ENCODE assay signal across 30 cellular contexts in genomic region chr6:34473967-34474366, GRCh38. TPM values are rescaled to one million over a fixed set of nuclear protein-coding genes. Genes with fewer than 3 reads are reported as not detected.
"Had no signal": no experiment of that assay in that cellular context is flagged by ENCODE, and none has a peak within 500 bp of the region (broad histone marks: within the 10 kb centered on the region; RNA-seq: fewer than 3 reads in every experiment).

No MANE protein-coding gene starts in this region.

- H3K4me3 ChIP-seq: coronary artery, dorsolateral prefrontal cortex, gastrocnemius medialis, heart left ventricle had no signal

- DNase-seq: activated CD4-positive, alpha-beta memory T cell treated with anti-CD3 and anti-CD28 coated beads for 36 hours; activated CD4-positive, alpha-beta T cell treated with anti-CD3 and anti-CD28 coated beads for 36 hours; activated CD4-positive, alpha-beta T cell treated with anti-CD3 and anti-CD28 coated beads, Interleukin-2, amount 10 ng/mL, durations not matched to agents 24 days and 14 days; activated CD4-positive, CD25-positive, alpha-beta regulatory T cell; activated CD4-positive, CD25-positive, alpha-beta regulatory T cell treated with anti-CD3 and anti-CD28 coated beads, Interleukin-2, amount 50 U/mL, for 72 hours; activated CD8-positive, alpha-beta memory T cell treated with anti-CD3 and anti-CD28 coated beads, Interleukin-2, amount 10 ng/mL, durations not matched to agents 7 days and 5 days; activated CD8-positive, alpha-beta memory T cell treated with anti-CD3 and anti-CD28 coated beads, Interleukin-2, amount 50 U/mL, for 4 hours; activated CD8-positive, alpha-beta T cell treated with anti-CD3 and anti-CD28 coated beads, Interleukin-2, amount 10 ng/mL, durations not matched to agents 7 days and 5 days; activated effector memory CD4-positive, alpha-beta T cell treated with anti-CD3 and anti-CD28 coated beads, Interleukin-2, amount 50 U/mL, for 16 hours; activated naive CD4-positive, alpha-beta T cell treated with anti-CD3 and anti-CD28 coated beads for 36 hours; activated naive CD8-positive, alpha-beta T cell treated with anti-CD3 and anti-CD28 coated beads, Interleukin-2, amount 10 ng/mL, durations not matched to agents 7 days and 5 days; activated T-cell treated with anti-CD3 and anti-CD28 coated beads, Interleukin-2, amount 50 U/mL, for 1 hour; activated T-cell treated with anti-CD3 and anti-CD28 coated beads, Interleukin-2, amount 50 U/mL, for 48 hours; amniotic stem cell; anterior cingulate cortex; brain microvascular endothelial cell; dorsolateral prefrontal cortex; effector memory CD4-positive, alpha-beta T cell; endodermal cell; foreskin keratinocyte; gastrocnemius medialis; glutamatergic neuron; heart left ventricle; T-helper 17 cell; T1000 had no signal

- H3K9me3 ChIP-seq: gastrocnemius medialis had no signal

- H3K36me3 ChIP-seq: brain microvascular endothelial cell, gastrocnemius medialis, heart left ventricle had no signal

- H3K27me3 ChIP-seq: brain microvascular endothelial cell, dorsolateral prefrontal cortex, foreskin keratinocyte, gastrocnemius medialis, heart left ventricle had no signal

- H3K27ac ChIP-seq: brain microvascular endothelial cell, coronary artery, foreskin keratinocyte, gastrocnemius medialis, heart left ventricle had no signal

- ATAC-seq: activated CD4-positive, alpha-beta T cell treated with anti-CD3 and anti-CD28 coated beads for 36 hours; activated CD8-positive, alpha-beta memory T cell treated with anti-CD3 and anti-CD28 coated beads, Interleukin-2, amount 10 ng/mL, durations not matched to agents 7 days and 5 days; activated CD8-positive, alpha-beta T cell treated with anti-CD3 and anti-CD28 coated beads, Interleukin-2, amount 10 ng/mL, durations not matched to agents 7 days and 5 days; esophagus mucosa; foreskin keratinocyte; gastrocnemius medialis; heart left ventricle; T-helper 17 cell had no signal

- H3K4me1 ChIP-seq: foreskin keratinocyte, gastrocnemius medialis, heart left ventricle had no signal

RNA-seq across cellular contexts. Expression of gene PACSIN1, which starts 8.1 kb away (rescaled TPM):
- total RNA-seq: activated CD4-positive, alpha-beta T cell treated with anti-CD3 and anti-CD28 coated beads, Interleukin-2, amount 10 ng/mL, durations not matched to agents 24 days and 14 days; activated T-helper 1 cell treated with anti-CD3 and anti-CD28 coated beads, Interleukin-12 subunit alpha, Interleukin-12 subunit beta, Interleukin-2, Interleukin-4 antibody, amounts not matched to agents 30 ng/mL and 10 ng/mL and 1 ng/mL, durations not matched to agents 14 hours and 24 hours and 36 hours; activated T-helper 2 cell treated with anti-CD3 and anti-CD28 coated beads, Interferon-gamma antibody, Interleukin-2, Interleukin-4, amounts not matched to agents 10 μg/mL and 5 μg/mL and 100 μg/mL, durations not matched to agents 14 hours and 24 hours and 36 hours; bronchial epithelial cell; esophagus mucosa; gastrocnemius medialis had no signal
